ENCODE assay signal across 27 cellular contexts in genomic region chr1:164071288-164071687, GRCh38.
"Had no signal": no experiment of that assay in that cellular context is flagged by ENCODE, and none has a peak within 500 bp of the region (broad histone marks: within the 10 kb centered on the region; RNA-seq: fewer than 3 reads in every experiment).

No MANE protein-coding gene starts in this region.

- ATAC-seq: esophagus mucosa; gastrocnemius medialis; heart right ventricle; left cardiac atrium; left lung; left ventricle myocardium superior; lower lobe of right lung; mucosa of descending colon; naive thymus-derived CD8-positive, alpha-beta T cell had no signal

- H3K4me1 Mint-ChIP-seq: mesothelial cell of epicardium; naive B cell; naive thymus-derived CD8-positive, alpha-beta T cell had no signal

- H3K36me3 ChIP-seq: esophagus squamous epithelium, gastrocnemius medialis, heart right ventricle, left lung, lower lobe of right lung had no signal

- H3K27me3 Mint-ChIP-seq: naive B cell; naive thymus-derived CD8-positive, alpha-beta T cell had no signal

- H3K27me3 ChIP-seq: dorsolateral prefrontal cortex, esophagus squamous epithelium, gastrocnemius medialis, heart right ventricle, left lung had no signal

- H3K27ac Mint-ChIP-seq: mesothelial cell of epicardium; naive B cell; naive thymus-derived CD8-positive, alpha-beta T cell had no signal

- DNase-seq: dermis blood vessel endothelial cell; dorsolateral prefrontal cortex; effector CD4-positive, alpha-beta T cell; effector memory CD4-positive, alpha-beta T cell; erythroblast; esophagus squamous epithelium; foreskin fibroblast; foreskin melanocyte; gastrocnemius medialis; glutamatergic neuron; head of caudate nucleus; heart right ventricle; hippocampal formation; left cardiac atrium; left lung; left ventricle myocardium superior; lower lobe of right lung; mesenchymal stem cell; mucosa of descending colon; naive B cell; naive thymus-derived CD8-positive, alpha-beta T cell had no signal

- H3K4me3 Mint-ChIP-seq: mesothelial cell of epicardium; naive B cell; naive thymus-derived CD8-positive, alpha-beta T cell had no signal

- H3K4me3 ChIP-seq: coronary artery, dorsolateral prefrontal cortex, esophagus squamous epithelium, gastrocnemius medialis, heart right ventricle, left lung, lower lobe of right lung, mucosa of descending colon had no signal

- H3K27ac ChIP-seq: coronary artery, dorsolateral prefrontal cortex, epithelial cell of prostate, esophagus squamous epithelium, gastrocnemius medialis, heart right ventricle, left lung, lower lobe of right lung had no signal

- H3K4me1 ChIP-seq: esophagus squamous epithelium, gastrocnemius medialis, heart right ventricle, left lung, lower lobe of right lung had no signal

- FAIRE-seq: islet of Langerhans, keratinocyte had no signal
